9 cellular contexts compared by ENCODE assay signal in genomic region chr5:124662261-124662781, GRCh38.
DNase-seq lines count a peak whose midpoint lies in the region; ATAC-seq, FAIRE-seq and TF ChIP-seq lines count a peak whose summit lies in the region.
"Had no signal": no experiment of that assay in that cellular context is flagged by ENCODE, and none has a peak within 500 bp of the region (broad histone marks: within the 10 kb centered on the region; RNA-seq: fewer than 3 reads in every experiment).

No MANE protein-coding gene starts in this region.

- peaks cover 14% of the 10 kb centered on the region for H3K27me3 Mint-ChIP-seq in glutamatergic neuron (ENCODE audit: unreplicated experiment)

- intact Hi-C loops in Panc1 (cut with micrococcal nuclease; ENCODE audit: unreplicated experiment): no loop called here

- H3K36me3 ChIP-seq in Panc1 (ENCODE audit: control insufficient read depth, insufficient read depth, low read length) (no peaks in the 10 kb centered on the region), small intestine (ENCODE audit: control insufficient read depth in 2 of 2, insufficient read depth in 2 of 2, low read length in 2 of 2) (no peaks in the 10 kb centered on the region)

- H3K4me3 Mint-ChIP-seq in glutamatergic neuron (ENCODE audit: unreplicated experiment): peak overlapping the region; percentile 81

- FAIRE-seq in small intestine (lab: Jason Lieb, UNC): no peak

- H3K9me3 ChIP-seq in Panc1 (ENCODE audit: control insufficient read depth, insufficient read depth, low read depth, low read length): no peaks in the 10 kb centered on the region
- no peaks in the 10 kb centered on the region for H3K9me3 ChIP-seq in small intestine (ENCODE audit: control insufficient read depth, low read depth)

- no peaks in the 10 kb centered on the region for H3K27me3 ChIP-seq in Panc1 (ENCODE audit: control insufficient read depth, insufficient read depth, low read length)
- no peaks in the 10 kb centered on the region for H3K27me3 ChIP-seq in small intestine (ENCODE audit: control insufficient read depth in 2 of 2, insufficient read depth in 2 of 2, low read length in 2 of 2)

- in situ Hi-C loops in Panc1 (cut with HindIII; ENCODE audit: low pct_unique_long_range_greater_than_20kb, low sequenced_read_pairs): no loop called here

- H3K27ac Mint-ChIP-seq in glutamatergic neuron (ENCODE audit: unreplicated experiment): peak overlapping the region; percentile 90

- TF ChIP-seq CTCF in Panc1 (IDR thresholded peaks at IDR 0.05) (no peak), glutamatergic neuron (IDR thresholded peaks at IDR 0.05; ENCODE audit: partially characterized antibody, unreplicated experiment) (no peak)

- H3K4me1 ChIP-seq in Panc1 (ENCODE audit: control insufficient read depth, insufficient read depth, low read length) (peaks cover 100% of the 10 kb centered on the region), small intestine (ENCODE audit: control insufficient read depth in 2 of 2, insufficient read depth in 1 of 2, low read depth in 1 of 2, low read length in 1 of 2) (peaks cover 18 to 26% of the 10 kb centered on the region in 2 donors)

- ATAC-seq in Panc1 (peak; percentile 52), HG03196 (IDR thresholded peaks at IDR 0.05; ENCODE audit: unreplicated experiment) (no peak)

- H3K36me3 Mint-ChIP-seq in glutamatergic neuron (ENCODE audit: unreplicated experiment): no peaks in the 10 kb centered on the region

- peak overlapping the region in 1 of 2 experiments; percentile 21; a peak in 2 of 4 replicates for H3K4me3 ChIP-seq in Panc1 (ENCODE audit: low read depth in 2 of 2, low read length in 2 of 2)
- no peak overlapping the region for H3K4me3 ChIP-seq in small intestine (ENCODE audit: low read depth in 1 of 2, low read length in 2 of 2)

- no peak for DNase-seq in Panc1 (ENCODE audit: low read depth, low spot score)
- DNase-seq in glutamatergic neuron: peak; percentile 62
- DNase-seq in small intestine: peak; percentile 97
- no peak for DNase-seq in UCSD-AML1 (lab: John Stamatoyannopoulos, UW; ENCODE audit: unreplicated experiment)
- DNase-seq in stimulated activated naive CD4-positive, alpha-beta T cell (lab: John Stamatoyannopoulos, UW): no peak
- no peak for DNase-seq in H4 (ENCODE audit: low spot score)
- DNase-seq: activated naive CD4-positive, alpha-beta T cell had no signal

- POLR2A ChIA-PET in Panc1 (lab: Charles Lee): no interaction called here

- peak overlapping the region; percentile 100 for H3K27ac ChIP-seq in Panc1 (ENCODE audit: low read length)
- peak overlapping the region; percentile 57 to 59 for H3K27ac ChIP-seq in small intestine (ENCODE audit: low read depth in 1 of 2, low read length in 1 of 2)

- CTCF ChIA-PET in Panc1 (lab: Charles Lee): no interaction called here

- peak; percentile 99 for TF ChIP-seq EP300 in Ishikawa (IDR thresholded peaks at IDR 0.05; ENCODE audit: borderline replicate concordance)

- H3K4me1 Mint-ChIP-seq in glutamatergic neuron (ENCODE audit: low read depth, unreplicated experiment): peaks cover 77% of the 10 kb centered on the region

- H3K9me3 Mint-ChIP-seq in glutamatergic neuron (ENCODE audit: unreplicated experiment): peaks cover 20% of the 10 kb centered on the region

- 11 to 59% (median 38%) methylated on average over 7 of the region's 7 CpGs for WGBS in small intestine, 3 donors

- no TSS peak for BruUV-seq in Panc1 (replicated peaks; lab: Mats Ljungman, UMichigan)

- peak; percentile 33 for TF ChIP-seq RAD21 in Ishikawa (IDR thresholded peaks at IDR 0.05; ENCODE audit: low read depth)

TF ChIP-seq in Ishikawa, 13 proteins besides CTCF, POLR2A, EP300 and RAD21:
- TF ChIP-seq TEAD4 (IDR thresholded peaks at IDR 0.05): peak; percentile 98
- no peak for TF ChIP-seq CREB1 (IDR thresholded peaks at IDR 0.05; ENCODE audit: low read depth)
- TF ChIP-seq EGR1 (IDR thresholded peaks at IDR 0.05): no peak
- no peak; the same call in none of the 2 replicates for TF ChIP-seq CEBPB (IDR thresholded peaks at IDR 0.05)
- TF ChIP-seq NFIC (IDR thresholded peaks at IDR 0.05): peak; percentile 96
- peak; percentile 84 for TF ChIP-seq MAX (IDR thresholded peaks at IDR 0.05)
- TF ChIP-seq FOXM1 (IDR thresholded peaks at IDR 0.05; ENCODE audit: borderline replicate concordance, low read depth): peak; percentile 97
- peak; percentile 56; the same call in 1 of the 2 replicates for TF ChIP-seq YY1 (IDR thresholded peaks at IDR 0.05; ENCODE audit: low read depth)
- peak; percentile 99 for TF ChIP-seq TCF12 (IDR thresholded peaks at IDR 0.05; ENCODE audit: low read depth)
- TF ChIP-seq ZBTB7A (IDR thresholded peaks at IDR 0.05; ENCODE audit: low read depth): no peak
- TF ChIP-seq USF1 (IDR thresholded peaks at IDR 0.05): no peak
- TF ChIP-seq TAF1 (IDR thresholded peaks at IDR 0.05; ENCODE audit: low read depth): no peak
- 0 out of 2 replicates have a peak, but pooled peaks have one; percentile 18 for TF ChIP-seq REST (IDR thresholded peaks at IDR 0.05; ENCODE audit: low read depth)

Comparison
In these comparisons a context has a peak if more than half of its experiments do, and no peak if none do; other contexts are left out.
1. DNase-seq: peak in glutamatergic neuron (single experiment) and small intestine (single experiment); none in Panc1 (single experiment), UCSD-AML1 (single experiment), stimulated activated naive CD4-positive, alpha-beta T cell (0 of 6) and H4 (single experiment).